8 cellular contexts compared by ENCODE assay signal in genomic region chr11:114061053-114062049, GRCh38. TPM values are rescaled to one million over a fixed set of nuclear protein-coding genes. Genes with fewer than 3 reads are reported as not detected.
DNase-seq lines count a peak whose midpoint lies in the region; ATAC-seq and TF ChIP-seq lines count a peak whose summit lies in the region.

No MANE protein-coding gene starts in this region.

- no peaks in the 10 kb centered on the region for H3K9me3 Mint-ChIP-seq in HFFc6

- peaks cover 60% of the 10 kb centered on the region for H3K27me3 Mint-ChIP-seq in HFFc6 (ENCODE audit: insufficient read depth)

- H3K9me3 ChIP-seq in AG04450 (ENCODE audit: control insufficient read depth, insufficient read depth, low read length) (no peaks in the 10 kb centered on the region; the same call in 1 of the 2 replicates), smooth muscle cell (replicated peaks; ENCODE audit: low read depth) (no peaks in the 10 kb centered on the region)

- ATAC-seq in HG03280 (IDR thresholded peaks at IDR 0.05; ENCODE audit: unreplicated experiment), result no peak
- no peak for ATAC-seq in HG02678 (IDR thresholded peaks at IDR 0.05; ENCODE audit: unreplicated experiment)

- H3K79me2 ChIP-seq in smooth muscle cell (ENCODE audit: low read depth), result no peaks in the 10 kb centered on the region

- no peaks in the 10 kb centered on the region for H3F3A ChIP-seq in smooth muscle cell (ENCODE audit: low read depth)

- no peaks in the 10 kb centered on the region for H3K36me3 ChIP-seq in smooth muscle cell (ENCODE audit: low read depth)

- peak overlapping the region; percentile 56 for H3K4me3 ChIP-seq in AG04450 (ENCODE audit: low read depth, low read length)
- H3K4me3 ChIP-seq in smooth muscle cell, result peak overlapping the region; percentile 74

- H3K27me3 ChIP-seq in AG04450 (ENCODE audit: control insufficient read depth, insufficient read depth, low read length) (peaks cover 50% of the 10 kb centered on the region), smooth muscle cell (ENCODE audit: low read depth) (peaks cover 97% of the 10 kb centered on the region)

- DNase-seq in AG04450 (ENCODE audit: low read depth, low spot score), result no peak
- DNase-seq in HFFc6, result no peak
- peak; percentile 52 for DNase-seq in astrocyte of the hippocampus (ENCODE audit: low read depth, low spot score)
- peak; percentile 20 for DNase-seq in iPS-NIHi11 (ENCODE audit: low spot score)
- no peak for DNase-seq in smooth muscle cell (lab: John Stamatoyannopoulos, UW; ENCODE audit: unreplicated experiment)
- DNase-seq in NCI-H2081 treated with DMSO at 0.1 percent for 48 hours (lab: John Stamatoyannopoulos, UW), result no peak

- peak overlapping the region; percentile 94 for H3K4me2 ChIP-seq in smooth muscle cell

- POLR2A ChIA-PET in AG04450 (lab: Yijun Ruan, JAX), result no interaction called here

- WGBS in smooth muscle cell (ENCODE audit: low lambda C conversion rate), result 7% methylated on average over 52 of the region's 52 CpGs

- H3K9ac ChIP-seq in smooth muscle cell (ENCODE audit: low read depth), result no peak overlapping the region

- no peaks in the 10 kb centered on the region for H3K36me3 Mint-ChIP-seq in HFFc6 (ENCODE audit: low read depth)

- peak overlapping the region; percentile 77 for H3K4me3 Mint-ChIP-seq in HFFc6

- CTCF ChIA-PET in AG04450 (lab: Charles Lee), result interaction anchor here (2.5 kb wide), 1 partner anchor 200 kb away, joined by 11 read pairs; no protein-coding TSS in a partner anchor

- H3K4me1 ChIP-seq in smooth muscle cell (ENCODE audit: low read depth), result peaks cover 32% of the 10 kb centered on the region

- H3K27ac Mint-ChIP-seq in HFFc6, result no peak overlapping the region

- H3K27ac ChIP-seq in AG04450 (ENCODE audit: low read depth, low read length), result no peak overlapping the region
- H3K27ac ChIP-seq in smooth muscle cell (ENCODE audit: low read depth), result no peak overlapping the region

- H4K20me1 ChIP-seq in smooth muscle cell (ENCODE audit: low read depth), result no peaks in the 10 kb centered on the region

- TF ChIP-seq CTCF in AG04450 (IDR thresholded peaks at IDR 0.05; ENCODE audit: low read depth, low read length) (no peak), HFFc6 (IDR thresholded peaks at IDR 0.05) (no peak), smooth muscle cell (IDR thresholded peaks at IDR 0.05; ENCODE audit: borderline replicate concordance, insufficient read depth, poor library complexity, severe bottlenecking) (no peak)

- H2AFZ ChIP-seq in smooth muscle cell (ENCODE audit: low read depth), result peak overlapping the region; percentile 61

- H3K4me1 Mint-ChIP-seq in HFFc6 (ENCODE audit: low read depth), result 0 out of 2 replicates have a peak, but pooled peaks cover 4% of the 10 kb centered on the region

RNA-seq across cellular contexts. Expression of gene ZBTB16, which starts 1.8 kb away (rescaled TPM):
- polyA plus RNA-seq in AG04450 (2011; rRNA removed) (not detected in 2 replicates), smooth muscle cell (0.50 TPM in 1 of 2 replicates, not detected in the other)
- not detected in 2 replicates for polyA minus RNA-seq in AG04450 (2011; rRNA and poly(A)+ RNA removed)
- not detected for total RNA-seq in HFFc6 (2021; fragmentation: NEBNext Ultra II Directional; extraction: Animal tissue kit (Norgen Biotek cat#: 25700))
- total RNA-seq in smooth muscle cell, result not detected in 2 replicates

Comparison
In these comparisons a context has a peak if more than half of its experiments do, and no peak if none do; other contexts are left out.
1. DNase-seq: peak in astrocyte of the hippocampus (single experiment) and iPS-NIHi11 (single experiment); none in AG04450 (single experiment), HFFc6 (single experiment), smooth muscle cell (single experiment) and NCI-H2081 treated with DMSO at 0.1 percent for 48 hours (single experiment).